32 cellular contexts compared by ENCODE assay signal in the genomic region with DNA sequence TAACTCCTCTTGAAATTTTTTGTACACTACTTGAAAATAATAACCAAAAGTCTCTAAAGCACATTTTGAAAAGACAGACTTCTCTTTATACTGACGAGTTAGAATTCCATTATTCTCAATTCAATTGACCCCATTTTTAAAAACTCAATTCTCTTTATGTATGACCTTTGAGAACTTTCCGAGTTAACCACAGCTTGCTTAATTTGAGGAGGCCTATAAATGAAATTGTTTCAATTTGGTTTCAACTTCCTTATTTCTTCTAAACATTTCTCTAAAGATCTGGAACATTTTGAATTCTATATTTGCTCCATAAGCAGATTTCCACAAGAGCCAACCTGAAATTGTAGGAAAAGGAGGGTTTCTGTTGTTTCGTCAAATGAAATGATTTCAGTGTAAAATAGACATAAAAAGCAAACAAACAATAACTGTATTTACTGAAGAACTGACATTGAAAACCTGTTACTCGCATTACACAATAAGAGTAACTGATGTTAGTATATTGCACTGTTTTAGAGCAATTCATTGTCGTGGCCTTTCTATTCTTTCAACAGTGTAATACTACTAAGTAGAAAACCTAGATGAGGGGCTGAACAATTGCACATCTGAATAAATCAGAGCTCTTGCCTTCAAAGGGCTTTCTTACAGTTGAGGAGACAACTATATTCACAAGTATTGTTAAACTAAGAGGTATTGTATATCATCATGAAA.
DNase-seq lines count a peak whose midpoint lies in the region; ATAC-seq, FAIRE-seq and TF ChIP-seq lines count a peak whose summit lies in the region.
"Had no signal": no experiment of that assay in that cellular context is flagged by ENCODE, and none has a peak within 500 bp of the region (broad histone marks: within the 10 kb centered on the region; RNA-seq: fewer than 3 reads in every experiment).

No MANE protein-coding gene starts in this region.

- H3K27ac Mint-ChIP-seq in activated CD4-positive, alpha-beta T cell treated with anti-CD3 and anti-CD28 coated beads, Interleukin-2, amount 10 ng/mL, durations not matched to agents 7 days and 5 days = no peak overlapping the region
- H3K27ac Mint-ChIP-seq: activated naive CD4-positive, alpha-beta T cell treated with anti-CD3 and anti-CD28 coated beads, Interleukin-2, amount 50 U/mL, for 24 hours; activated T-helper 2 cell treated with anti-CD3 and anti-CD28 coated beads, Interferon-gamma antibody, Interleukin-2, Interleukin-4, amounts not matched to agents 10 μg/mL and 5 μg/mL and 100 μg/mL, durations not matched to agents 14 hours and 24 hours and 36 hours; GM23338; IgD-negative memory B cell had no signal

- peaks cover 10% of the 10 kb centered on the region for H3K4me1 ChIP-seq in GM12878 (ENCODE audit: control insufficient read depth, insufficient read depth, low read length)
- H3K4me1 ChIP-seq: Peyer's patch, psoas muscle, sigmoid colon, SJSA1, uterus had no signal

- TF ChIP-seq POLR2A in NB4 (IDR thresholded peaks at IDR 0.05; ENCODE audit: extremely low read depth, insufficient read length) = no peak
- no peak for TF ChIP-seq POLR2A in GM12878 (IDR thresholded peaks at IDR 0.05; ENCODE audit: low read depth, low read length)

- H4K20me1 ChIP-seq in GM12878 (ENCODE audit: control insufficient read depth, insufficient read depth) = no peaks in the 10 kb centered on the region

- in situ Hi-C loops in GM12878 (cut with MboI) = no loop called here

- H3K4me1 Mint-ChIP-seq in activated CD4-positive, alpha-beta T cell treated with anti-CD3 and anti-CD28 coated beads, Interleukin-2, amount 10 ng/mL, durations not matched to agents 7 days and 5 days = peaks cover 7% of the 10 kb centered on the region

- H3K27me3 Mint-ChIP-seq in activated CD4-positive, alpha-beta T cell treated with anti-CD3 and anti-CD28 coated beads, Interleukin-2, amount 10 ng/mL, durations not matched to agents 7 days and 5 days = no peaks in the 10 kb centered on the region
- H3K27me3 Mint-ChIP-seq: activated naive CD4-positive, alpha-beta T cell treated with anti-CD3 and anti-CD28 coated beads, Interleukin-2, amount 50 U/mL, for 24 hours; IgD-negative memory B cell had no signal

- intact Hi-C loops in GM12878 (cut with micrococcal nuclease; ENCODE audit: unreplicated experiment) = no loop called here

- peak overlapping the region; percentile 44; the same call in 1 of the 2 replicates for H3K4me2 ChIP-seq in GM12878 (ENCODE audit: control insufficient read depth, insufficient read depth)
- H3K4me2 ChIP-seq: GM23338 had no signal

- no peak overlapping the region for H2AFZ ChIP-seq in GM12878 (ENCODE audit: control insufficient read depth, low read depth, low read length)
- H2AFZ ChIP-seq: GM23338 had no signal

- DNase-seq in AML-193 (lab: John Stamatoyannopoulos, UW) (peak; percentile 65 to 67), NB4 (ENCODE audit: low read depth) (peak; percentile 69), GM12878 (ENCODE audit: low read depth, low spot score) (no peak), LoVo (ENCODE audit: low spot score) (no peak), RWPE1 (ENCODE audit: low spot score) (no peak)
- DNase-seq in activated CD4-positive, alpha-beta T cell treated with anti-CD3 and anti-CD28 coated beads, Interleukin-2, amount 10 ng/mL, durations not matched to agents 7 days and 5 days = no peak
- no peak for DNase-seq in stimulated activated CD4-positive, alpha-beta T cell treated with anti-CD3 and anti-CD28 coated beads, Interleukin-1b, Interleukin-23, amount 100 ng/mL, for 48 hours
- DNase-seq: activated CD4-positive, alpha-beta T cell treated with anti-CD3 and anti-CD28 coated beads, Interleukin-2, amount 50 U/mL, for 48 hours; activated CD8-positive, alpha-beta memory T cell treated with anti-CD3 and anti-CD28 coated beads, Interleukin-2, amount 50 U/mL, for 4 hours; amygdala; hypothalamus; mesendoderm; NCI-H1694 treated with DMSO at 0.1 percent for 48 hours; NCI-H2171; NCI-H510A; Peyer's patch; psoas muscle; sigmoid colon; stimulated activated CD4-positive, alpha-beta T cell treated with anti-CD3 and anti-CD28 coated beads, Interleukin-15, amount 100 ng/mL, for 24 hours; stimulated activated naive CD8-positive, alpha-beta T cell treated with anti-CD3 and anti-CD28 coated beads, Interleukin-15, Interleukin-2, amounts not matched to agents 100 U/mL and 50 U/mL, for 24 hours; uterus had no signal

- 40% methylated on average over 5 of the region's 5 CpGs for WGBS in GM12878 (ENCODE audit: insufficient coverage, insufficient replicate concordance, low lambda C conversion rate, missing lambda C conversion rate)

- CTCF ChIA-PET in GM12878 (lab: Yijun Ruan, JAX) (interaction anchor here (1.4 kb wide), 1 partner anchor 305 kb away, joined by 3 read pairs; no protein-coding TSS in a partner anchor), RWPE1 (lab: Yijun Ruan, JAX) (no interaction called here)
- CTCF ChIA-PET in activated CD4-positive, alpha-beta T cell treated with anti-CD3 and anti-CD28 coated beads, Interleukin-2, amount 10 ng/mL, durations not matched to agents 7 days and 5 days (lab: Charles Lee) = no interaction called here

- no peaks in the 10 kb centered on the region for H3K79me2 ChIP-seq in GM12878 (ENCODE audit: control insufficient read depth, insufficient read depth, low read length)

- H3K27ac ChIP-seq in GM12878 (ENCODE audit: control insufficient read depth, insufficient read depth) (no peak overlapping the region), RWPE1 (no peak overlapping the region)
- H3K27ac ChIP-seq: Peyer's patch, psoas muscle, sigmoid colon, SJSA1, thoracic aorta, uterus had no signal

- H3K9ac ChIP-seq in GM12878 (ENCODE audit: control insufficient read depth, insufficient read depth, low read length) = no peak overlapping the region

- no peaks in the 10 kb centered on the region for H3K27me3 ChIP-seq in GM12878 (replicated peaks in 1 of 2; ENCODE audit: control insufficient read depth in 2 of 2, insufficient read depth in 2 of 2, low read length in 1 of 2)
- H3K27me3 ChIP-seq: Peyer's patch, sigmoid colon, SJSA1, uterus had no signal

- ATAC-seq in GM19351 (IDR thresholded peaks at IDR 0.05; ENCODE audit: unreplicated experiment) (peak; percentile 7), GM12878 (peak; percentile 23; the same call in 2 of the 3 replicates)
- ATAC-seq: GM23338; left lobe of liver; psoas muscle; stimulated activated naive CD8-positive, alpha-beta T cell treated with anti-CD3 and anti-CD28 coated beads, Interleukin-15, Interleukin-2, amounts not matched to agents 100 U/mL and 50 U/mL, for 24 hours had no signal

- TF ChIP-seq EP300 in GM12878 (IDR thresholded peaks at IDR 0.05; ENCODE audit: borderline replicate concordance in 1 of 2, control insufficient read depth in 1 of 2, low read depth in 2 of 2, low read length in 2 of 2) = no peak

- no peak for TF ChIP-seq RAD21 in GM12878 (IDR thresholded peaks at IDR 0.05; ENCODE audit: insufficient read depth, low read depth, low read length)

- H3K4me3 ChIP-seq in NB4 (ENCODE audit: low read depth, low read length) (no peak overlapping the region), GM12878 (no peak overlapping the region)
- H3K4me3 ChIP-seq: GM23338, Peyer's patch, psoas muscle, sigmoid colon, SJSA1, thoracic aorta, uterus had no signal

- SMC1A ChIA-PET in GM12878 (lab: Charles Lee; ENCODE audit: uncharacterized antibody, unreplicated experiment) = interaction anchor here (1.4 kb wide), 2 partner anchors 14 to 59 kb away, joined by 3 to 6 read pairs; no protein-coding TSS in a partner anchor

- H3K4me3 Mint-ChIP-seq in activated CD4-positive, alpha-beta T cell treated with anti-CD3 and anti-CD28 coated beads, Interleukin-2, amount 10 ng/mL, durations not matched to agents 7 days and 5 days = no peak overlapping the region
- H3K4me3 Mint-ChIP-seq: activated naive CD4-positive, alpha-beta T cell treated with anti-CD3 and anti-CD28 coated beads, Interleukin-2, amount 50 U/mL, for 24 hours; GM23338 had no signal

- POLR2A ChIA-PET in GM12878 (lab: Charles Lee) = no interaction called here
- POLR2A ChIA-PET in activated CD4-positive, alpha-beta T cell treated with anti-CD3 and anti-CD28 coated beads, Interleukin-2, amount 10 ng/mL, durations not matched to agents 7 days and 5 days (lab: Charles Lee) = no interaction called here
- POLR2A ChIA-PET in RWPE1 (lab: Yijun Ruan, JAX; ENCODE audit: low non-redundant PET) = no interaction called here

- TF ChIP-seq CTCF in NB4 (IDR thresholded peaks at IDR 0.05; ENCODE audit: low read depth, low read length) (no peak), GM12878 (IDR thresholded peaks at IDR 0.05 in 2 of 3, conservative IDR thresholded peaks at IDR 0.05 in 1 of 3; ENCODE audit: control insufficient read depth in 2 of 3, extremely low read depth in 1 of 3, insufficient read depth in 1 of 3, low read depth in 3 of 3, low read length in 3 of 3) (no peak), RWPE1 (conservative IDR thresholded peaks at IDR 0.05; ENCODE audit: low read depth) (no peak)

- no peak for FAIRE-seq in GM12878 (lab: Jason Lieb, UNC)
- FAIRE-seq: endothelial cell of umbilical vein, G401.6, TTC549 had no signal

- H3K36me3 ChIP-seq in GM12878 (ENCODE audit: control insufficient read depth in 2 of 2, insufficient read depth in 2 of 2, low read length in 1 of 2) = no peaks in the 10 kb centered on the region
- H3K36me3 ChIP-seq: Peyer's patch, sigmoid colon, SJSA1, thoracic aorta, uterus had no signal

- H3K36me3 Mint-ChIP-seq in activated CD4-positive, alpha-beta T cell treated with anti-CD3 and anti-CD28 coated beads, Interleukin-2, amount 10 ng/mL, durations not matched to agents 7 days and 5 days (ENCODE audit: low read depth) = peaks cover 5% of the 10 kb centered on the region

- peaks cover 2% of the 10 kb centered on the region; the same call in 2 of the 3 replicates for H3K9me3 ChIP-seq in GM12878 (replicated peaks; ENCODE audit: control insufficient read depth, insufficient read depth, low read length)
- H3K9me3 ChIP-seq: sigmoid colon, SJSA1, uterus had no signal

- RAD21 ChIA-PET in GM12878 (lab: Charles Lee; ENCODE audit: unreplicated experiment) = no interaction called here

- BruUV-seq in GM12878 (replicated peaks; lab: Mats Ljungman, UMichigan) = no TSS peak

- H3K9me3 Mint-ChIP-seq in activated CD4-positive, alpha-beta T cell treated with anti-CD3 and anti-CD28 coated beads, Interleukin-2, amount 10 ng/mL, durations not matched to agents 7 days and 5 days = peaks cover 23% of the 10 kb centered on the region
- H3K9me3 Mint-ChIP-seq: GM23338 had no signal

TF ChIP-seq in GM12878, 131 proteins besides CTCF, POLR2A, EP300 and RAD21:
- TF ChIP-seq, protein P1, sequence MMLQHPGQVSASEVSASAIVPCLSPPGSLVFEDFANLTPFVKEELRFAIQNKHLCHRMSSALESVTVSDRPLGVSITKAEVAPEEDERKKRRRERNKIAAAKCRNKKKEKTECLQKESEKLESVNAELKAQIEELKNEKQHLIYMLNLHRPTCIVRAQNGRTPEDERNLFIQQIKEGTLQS (IDR thresholded peaks at IDR 0.05; ENCODE audit: borderline replicate concordance, extremely low read depth, low read depth, low read length) = no peak
- peak; percentile 36; the same call in 1 of the 2 replicates for TF ChIP-seq RUNX3 (IDR thresholded peaks at IDR 0.05; ENCODE audit: low read length)
- no peak for TF ChIP-seq KLF5 (IDR thresholded peaks at IDR 0.05; ENCODE audit: partially characterized antibody)
TF ChIP-seq in GM12878: peak in this region for 1.

Comparison
In these comparisons a context has a peak if more than half of its experiments do, and no peak if none do; other contexts are left out.
1. DNase-seq: peak in AML-193 (2 of 2) and NB4 (single experiment); none in GM12878 (single experiment), activated CD4-positive, alpha-beta T cell treated with anti-CD3 and anti-CD28 coated beads, Interleukin-2, amount 10 ng/mL, durations not matched to agents 7 days and 5 days (single experiment), LoVo (single experiment), stimulated activated CD4-positive, alpha-beta T cell treated with anti-CD3 and anti-CD28 coated beads, Interleukin-1b, Interleukin-23, amount 100 ng/mL, for 48 hours (single experiment) and RWPE1 (single experiment).